In the genomic region with DNA sequence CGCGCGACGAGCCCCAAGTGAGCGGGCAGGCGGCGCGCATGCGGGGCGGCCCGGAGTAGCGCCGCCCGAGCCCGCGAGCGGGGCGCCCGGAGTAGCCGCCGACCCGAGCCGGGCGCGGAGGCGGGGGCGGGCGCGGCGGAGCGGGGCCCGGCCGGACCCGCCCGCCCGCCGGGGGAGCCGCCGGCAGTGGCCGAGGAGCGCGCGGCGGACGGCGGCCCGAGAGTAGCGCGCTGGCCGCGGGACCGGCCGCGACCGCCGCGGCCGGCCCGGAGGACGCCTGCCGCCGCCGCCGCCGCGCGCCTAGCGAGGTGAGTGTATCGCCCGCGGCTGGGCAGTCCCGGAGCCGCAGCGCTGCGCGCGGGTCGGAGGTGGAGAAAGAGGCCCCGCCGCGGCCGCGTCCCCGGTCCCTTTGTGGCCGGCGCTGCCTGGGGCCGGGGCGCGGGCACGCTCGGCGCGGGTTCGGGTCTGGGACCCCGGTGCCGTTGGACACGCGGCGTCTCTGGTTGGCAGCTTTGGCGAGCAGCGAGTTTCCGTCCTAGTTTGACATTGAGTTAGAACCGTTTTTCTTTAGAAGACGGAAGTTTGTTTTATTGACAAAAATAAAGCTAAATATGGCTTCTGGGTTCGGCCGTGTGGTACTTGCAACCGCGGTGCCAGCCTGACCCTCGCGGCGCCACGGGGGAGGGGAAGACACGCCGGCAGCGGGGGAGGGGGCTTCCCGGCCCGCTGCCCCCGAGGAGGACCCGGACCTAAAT, we compare ENCODE assay signal across 8 cellular contexts. TPM values are rescaled to one million over a fixed set of nuclear protein-coding genes. Genes with fewer than 3 reads are reported as not detected.
DNase-seq lines count a peak whose midpoint lies in the region; ATAC-seq and TF ChIP-seq lines count a peak whose summit lies in the region.

A gene (plus strand): TSS at position 186 of the 755 bp plus-strand sequence. CDS start 72,923 bp downstream, outside the sequence.

- DNase-seq in COR-L47 (lab: John Stamatoyannopoulos, UW) = peak; percentile 24
- DNase-seq in ecto neural progenitor cell (ENCODE audit: low spot score) = peak; percentile 54
- peak; percentile 17 to 40 for DNase-seq in lung microvascular endothelial cell (ENCODE audit: low read depth in 2 of 2)

- H3K4me3 ChIP-seq in WI38 (ENCODE audit: low read depth, low read length) (peak within 1 kb of the TSS; percentile 73), stomach smooth muscle (ENCODE audit: low read length in 2 of 2) (peak within 1 kb of the TSS; percentile 78 to 80)

- H3K9me3 ChIP-seq in stomach smooth muscle (ENCODE audit: control insufficient read depth in 2 of 2, low read length in 2 of 2) = no peaks in the 10 kb centered on the region

- peaks cover 4% of the 10 kb centered on the region for H3K4me1 ChIP-seq in stomach smooth muscle (ENCODE audit: control insufficient read depth, insufficient read depth, low read length)

- no peaks in the 10 kb centered on the region for H3K27me3 ChIP-seq in stomach smooth muscle (ENCODE audit: control insufficient read depth in 1 of 2, insufficient read depth in 2 of 2, low read length in 2 of 2)

- peak within 1 kb of the TSS; percentile 84 to 86 for H3K9ac ChIP-seq in stomach smooth muscle (ENCODE audit: low read length in 2 of 2)

- ATAC-seq in HG02642 (IDR thresholded peaks at IDR 0.05; ENCODE audit: poor library complexity, unreplicated experiment) (peak; percentile 18), HG02610 (IDR thresholded peaks at IDR 0.05; ENCODE audit: unreplicated experiment) (no peak), HG02571 (IDR thresholded peaks at IDR 0.05; ENCODE audit: unreplicated experiment) (no peak)

- H3K27ac ChIP-seq in stomach smooth muscle (ENCODE audit: low read length) = peak within 1 kb of the TSS; percentile 77

- no peaks in the 10 kb centered on the region for H3K36me3 ChIP-seq in stomach smooth muscle (ENCODE audit: control insufficient read depth in 2 of 2, insufficient read depth in 2 of 2, low read length in 2 of 2)

- no peak for TF ChIP-seq CTCF in WI38 (IDR thresholded peaks at IDR 0.05; ENCODE audit: low read depth, low read length)

RNA-seq across cellular contexts. Expression of the gene that starts here (rescaled TPM):
- total RNA-seq in lung microvascular endothelial cell = 108 and 156 TPM in 2 replicates
